ENCODE assay signal across 18 cellular contexts in genomic region chr20:63582382-63583063, GRCh38. TPM values are rescaled to one million over a fixed set of nuclear protein-coding genes. Genes with fewer than 3 reads are reported as not detected.
"Had no signal": no experiment of that assay in that cellular context is flagged by ENCODE, and none has a peak within 500 bp of the region (broad histone marks: within the 10 kb centered on the region; RNA-seq: fewer than 3 reads in every experiment).

No MANE protein-coding gene starts in this region.

- H3K27ac Mint-ChIP-seq: activated naive CD8-positive, alpha-beta T cell; stimulated activated naive CD8-positive, alpha-beta T cell treated with anti-CD3 and anti-CD28 coated beads, Interleukin-15, Interleukin-2, amounts not matched to agents 100 ng/mL and 50 ng/mL, for 24 hours; type B pancreatic cell had no signal

- ATAC-seq: naive thymus-derived CD4-positive, alpha-beta T cell had no signal

- H3K9me3 Mint-ChIP-seq: naive thymus-derived CD4-positive, alpha-beta T cell; stimulated activated naive CD8-positive, alpha-beta T cell treated with anti-CD3 and anti-CD28 coated beads, Interleukin-15, Interleukin-2, amounts not matched to agents 100 ng/mL and 50 ng/mL, for 24 hours; type B pancreatic cell had no signal

- H3K4me3 Mint-ChIP-seq: activated naive CD8-positive, alpha-beta T cell; naive thymus-derived CD4-positive, alpha-beta T cell; stimulated activated naive CD8-positive, alpha-beta T cell treated with anti-CD3 and anti-CD28 coated beads, Interleukin-15, Interleukin-2, amounts not matched to agents 100 ng/mL and 50 ng/mL, for 24 hours; type B pancreatic cell had no signal

- FAIRE-seq: colon had no signal

- H3K36me3 Mint-ChIP-seq: activated naive CD8-positive, alpha-beta T cell; naive thymus-derived CD4-positive, alpha-beta T cell; type B pancreatic cell had no signal

- H3K27ac ChIP-seq: skin epidermis, VCaP had no signal

- DNase-seq: activated CD4-positive, alpha-beta T cell treated with anti-CD3 and anti-CD28 coated beads for 1 hour; amniotic stem cell; mesendoderm; naive thymus-derived CD4-positive, alpha-beta T cell; retina; stimulated activated CD4-positive, alpha-beta T cell treated with anti-CD3 and anti-CD28 coated beads, Interleukin-15, amount 100 ng/mL, for 24 hours; stimulated activated CD4-positive, alpha-beta T cell treated with anti-CD3 and anti-CD28 coated beads, Interleukin-2, amount 100 ng/mL, for 48 hours; SW 1271; T-helper 2 cell had no signal

- H3K27me3 Mint-ChIP-seq: activated naive CD8-positive, alpha-beta T cell had no signal

- H3K4me3 ChIP-seq: skin epidermis had no signal

RNA-seq across cellular contexts. Expression of gene FNDC11, which starts 28.6 kb away (rescaled TPM):
- total RNA-seq: cardiac septum had no signal

RNA-seq across cellular contexts. Expression of gene SRMS, which starts 35.0 kb away (rescaled TPM):
- total RNA-seq: cardiac septum, mucosa of gallbladder, temporal lobe had no signal
- polyA plus RNA-seq: naive thymus-derived CD4-positive, alpha-beta T cell had no signal

RNA-seq across cellular contexts. Expression of gene PTK6, which starts 45.3 kb away (rescaled TPM):
- total RNA-seq: cardiac septum, temporal lobe had no signal
